In the genomic region with DNA sequence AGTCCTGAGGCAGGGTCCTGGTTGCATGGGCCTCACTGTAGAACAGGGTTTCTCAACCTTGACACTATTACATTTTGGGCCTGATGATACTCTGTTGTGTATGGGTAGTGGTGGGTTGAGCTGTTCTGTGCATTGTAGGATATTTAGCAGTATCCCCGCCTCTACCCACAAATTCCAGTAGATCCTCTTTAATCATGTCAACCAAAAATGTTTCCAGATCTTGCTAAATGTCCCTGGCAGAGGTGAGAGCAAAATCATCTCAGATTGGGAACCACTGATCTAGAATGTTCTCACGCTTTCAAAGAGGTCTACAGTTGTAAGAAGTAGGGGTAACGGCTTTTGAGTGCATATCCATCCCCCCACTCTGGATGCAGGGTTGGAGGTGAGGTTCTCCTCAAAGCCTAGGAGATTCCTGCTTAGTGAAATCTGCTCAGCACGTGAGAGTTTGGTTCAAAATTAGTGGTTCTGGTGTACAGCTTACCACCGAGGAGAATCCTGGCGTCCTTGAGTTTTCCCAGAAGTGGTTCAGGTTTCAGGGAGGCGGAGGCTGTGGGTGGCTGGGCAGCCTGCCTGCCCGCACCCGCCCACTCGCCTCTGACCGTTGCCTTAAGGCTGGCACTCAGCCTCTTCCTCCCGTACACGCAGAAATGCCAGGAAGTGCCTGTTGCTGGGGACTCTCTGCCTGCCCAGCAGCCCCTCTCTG, we compare ENCODE assay signal across 12 cellular contexts. TPM values are rescaled to one million over a fixed set of nuclear protein-coding genes. Genes with fewer than 3 reads are reported as not detected.
DNase-seq lines count a peak whose midpoint lies in the region; ATAC-seq, FAIRE-seq and TF ChIP-seq lines count a peak whose summit lies in the region.
"Had no signal": no experiment of that assay in that cellular context is flagged by ENCODE, and none has a peak within 500 bp of the region (broad histone marks: within the 10 kb centered on the region; RNA-seq: fewer than 3 reads in every experiment).

No MANE protein-coding gene starts in this region.

- no peak for TF ChIP-seq CTCF in lower lobe of right lung (IDR thresholded peaks at IDR 0.05)

- no peaks in the 10 kb centered on the region for H3K36me3 ChIP-seq in lower lobe of right lung
- no peaks in the 10 kb centered on the region for H3K36me3 ChIP-seq in aorta (ENCODE audit: control insufficient read depth in 1 of 2, insufficient read depth in 2 of 2, low read length in 1 of 2)

- H3K27ac ChIP-seq in lower lobe of right lung = peak overlapping the region; percentile 71
- H3K27ac ChIP-seq in aorta (ENCODE audit: low read depth in 1 of 2, low read length in 2 of 2) = peak overlapping the region in 1 of 2 donors; percentile 4
- H3K27ac ChIP-seq: WERI-Rb-1 had no signal

- no peaks in the 10 kb centered on the region for H3K27me3 ChIP-seq in lower lobe of right lung (ENCODE audit: low read depth)
- H3K27me3 ChIP-seq in aorta (ENCODE audit: control insufficient read depth in 1 of 2, insufficient read depth in 2 of 2, low read length in 1 of 2) = no peaks in the 10 kb centered on the region

- DNase-seq in DMS153 treated with DMSO at 0.1 percent for 48 hours (lab: John Stamatoyannopoulos, UW; ENCODE audit: unreplicated experiment) (peak; percentile 1), DMS153 (lab: John Stamatoyannopoulos, UW) (no peak), dedifferentiated amniotic fluid mesenchymal stem cell (ENCODE audit: extremely low spot score) (peak; percentile 62), lower lobe of right lung (peak; percentile 80), aorta (peak; percentile 73 to 81), GM19239 (ENCODE audit: insufficient read length, low spot score) (no peak)
- DNase-seq: mesendoderm, NCI-H345, WERI-Rb-1 had no signal

- H3K9me3 ChIP-seq in lower lobe of right lung (no peaks in the 10 kb centered on the region), aorta (ENCODE audit: control insufficient read depth, low read length) (no peaks in the 10 kb centered on the region)

- H3K4me3 ChIP-seq in lower lobe of right lung = peak overlapping the region; percentile 29
- no peak overlapping the region for H3K4me3 ChIP-seq in aorta (ENCODE audit: low read length in 2 of 2)

- H3K4me1 ChIP-seq in lower lobe of right lung (peaks cover 50% of the 10 kb centered on the region), aorta (ENCODE audit: control insufficient read depth in 1 of 2, insufficient read depth in 2 of 2, low read length in 2 of 2) (peaks cover 0 to 3% of the 10 kb centered on the region in 2 donors)

- ATAC-seq in lower lobe of right lung (peak; percentile 78 to 79), aorta (ENCODE audit: low FRiP score) (peak; percentile 48), GM18520 (IDR thresholded peaks at IDR 0.05; ENCODE audit: unreplicated experiment) (no peak), GM21529 (IDR thresholded peaks at IDR 0.05; ENCODE audit: unreplicated experiment) (no peak)

- intact Hi-C loops in lower lobe of right lung (cut with DNase I) (no loop called here), aorta (cut with DNase I) (no loop called here)

- 20 to 23% methylated on average over 12 to 13 of the region's 13 CpGs for WGBS in aorta, 2 donors

- no peak for FAIRE-seq in GM19239 (lab: Jason Lieb, UNC)
- FAIRE-seq: A204.1 had no signal

RNA-seq across cellular contexts. Expression of a gene that starts 5.3 kb away (rescaled TPM):
- total RNA-seq in lower lobe of right lung (8.2 TPM), aorta (1 to 10 TPM; 4.0 to 8.2 TPM)
- under 1 TPM; 0.38 to 0.61 TPM for polyA plus RNA-seq in aorta

RNA-seq across cellular contexts. Expression of a gene that starts 37.2 kb away (rescaled TPM):
- total RNA-seq in lower lobe of right lung (12.3 TPM), aorta (10 to 100 TPM; 14.8 to 17.2 TPM)
- 10 to 100 TPM in 1 of 2 donors, 1 to 10 TPM in 1; 5.8 to 10.4 TPM for polyA plus RNA-seq in aorta

Comparison
In these comparisons a context has a peak if more than half of its experiments do, and no peak if none do; other contexts are left out.
1. DNase-seq: peak in DMS153 treated with DMSO at 0.1 percent for 48 hours (single experiment), dedifferentiated amniotic fluid mesenchymal stem cell (single experiment), lower lobe of right lung (single experiment) and aorta (2 of 2); none in DMS153 (single experiment) and GM19239 (single experiment).
2. ATAC-seq: peak in lower lobe of right lung (2 of 2) and aorta (single experiment); none in GM18520 (single experiment) and GM21529 (single experiment).